In the genomic region with DNA sequence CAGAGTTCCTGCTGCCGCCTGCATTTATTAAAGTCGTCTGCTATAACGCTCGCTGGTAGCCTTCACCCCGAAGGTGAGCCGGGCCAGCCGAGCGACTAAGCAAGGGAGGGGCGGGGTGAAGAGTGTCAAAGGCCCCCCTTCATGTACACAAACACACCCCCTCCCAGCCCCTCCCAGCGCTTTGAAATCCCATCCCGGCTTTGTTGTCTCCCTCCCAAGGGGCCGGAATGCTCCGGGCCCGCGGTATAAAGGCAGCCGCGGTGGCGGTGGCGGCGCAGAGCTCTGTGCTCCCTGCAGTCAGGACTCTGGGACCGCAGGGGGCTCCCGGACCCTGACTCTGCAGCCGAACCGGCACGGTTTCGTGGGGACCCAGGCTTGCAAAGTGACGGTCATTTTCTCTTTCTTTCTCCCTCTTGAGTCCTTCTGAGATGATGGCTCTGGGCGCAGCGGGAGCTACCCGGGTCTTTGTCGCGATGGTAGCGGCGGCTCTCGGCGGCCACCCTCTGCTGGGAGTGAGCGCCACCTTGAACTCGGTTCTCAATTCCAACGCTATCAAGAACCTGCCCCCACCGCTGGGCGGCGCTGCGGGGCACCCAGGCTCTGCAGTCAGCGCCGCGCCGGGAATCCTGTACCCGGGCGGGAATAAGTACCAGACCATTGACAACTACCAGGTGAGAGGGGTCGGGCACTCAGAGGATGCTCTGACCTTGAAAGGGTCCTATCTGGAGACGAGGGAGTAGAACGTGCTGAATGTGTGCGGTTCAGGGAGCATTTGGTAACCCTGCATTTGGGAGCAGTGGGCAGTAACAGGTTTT, we compare ENCODE assay signal across 8 cellular contexts. TPM values are rescaled to one million over a fixed set of nuclear protein-coding genes. Genes with fewer than 3 reads are reported as not detected.
A peak's percentile ranks its signal among the peaks of the same experiment; 100 is the strongest.
DNase-seq lines count a peak whose midpoint lies in the region; ATAC-seq and TF ChIP-seq lines count a peak whose summit lies in the region.

A gene with protein sequence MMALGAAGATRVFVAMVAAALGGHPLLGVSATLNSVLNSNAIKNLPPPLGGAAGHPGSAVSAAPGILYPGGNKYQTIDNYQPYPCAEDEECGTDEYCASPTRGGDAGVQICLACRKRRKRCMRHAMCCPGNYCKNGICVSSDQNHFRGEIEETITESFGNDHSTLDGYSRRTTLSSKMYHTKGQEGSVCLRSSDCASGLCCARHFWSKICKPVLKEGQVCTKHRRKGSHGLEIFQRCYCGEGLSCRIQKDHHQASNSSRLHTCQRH (plus strand): TSS at position 275 of the 815 bp plus-strand sequence. CDS start 154 bp downstream, at position 429.

- peak within 1 kb of the TSS; percentile 25 for H3K27ac ChIP-seq in angular gyrus (ENCODE audit: low read depth, low read length)
- no peak within 1 kb of the TSS for H3K27ac ChIP-seq in right cardiac atrium (ENCODE audit: low read length)

- ATAC-seq in GM18909 (IDR thresholded peaks at IDR 0.05; ENCODE audit: poor library complexity, unreplicated experiment) (peak; percentile 70), right cardiac atrium (peak; percentile 75 to 76)

- DNase-seq in AG09319 (ENCODE audit: extremely low read depth, low read depth) (peak; percentile 43), NCI-H1930 (lab: John Stamatoyannopoulos, UW) (peak; percentile 13 to 20), right cardiac atrium (peak; percentile 35 to 78 (median 76)), pons (ENCODE audit: low spot score) (peak; percentile 28), NCI-H2196 treated with DMSO at 0.1 percent for 48 hours (lab: John Stamatoyannopoulos, UW; ENCODE audit: unreplicated experiment) (no peak), NCI-H187 treated with DMSO at 0.1 percent for 48 hours (lab: John Stamatoyannopoulos, UW) (no peak)

- peak within 1 kb of the TSS; percentile 57 for H3K4me3 ChIP-seq in right cardiac atrium (ENCODE audit: low read length)

- intact Hi-C loops in right cardiac atrium (cut with DNase I), result loop anchor here in 2 of 4 donors (10.0 kb wide), 1 partner anchor 341 kb away; no protein-coding TSS in a partner anchor

- peak; percentile 93 for TF ChIP-seq CTCF in AG09319 (IDR thresholded peaks at IDR 0.05; ENCODE audit: low read depth, low read length)

- no peaks in the 10 kb centered on the region for H3K9me3 ChIP-seq in right cardiac atrium (ENCODE audit: control insufficient read depth, low read length)

- no peaks in the 10 kb centered on the region for H3K4me1 ChIP-seq in right cardiac atrium (ENCODE audit: control insufficient read depth, insufficient read depth, low read length)

- WGBS in right cardiac atrium, result 2% methylated on average over 53 of the region's 53 CpGs

- no peaks in the 10 kb centered on the region for H3K27me3 ChIP-seq in right cardiac atrium (ENCODE audit: control insufficient read depth, insufficient read depth)

RNA-seq across cellular contexts. Expression of the gene that starts here (rescaled TPM):
- total RNA-seq in right cardiac atrium, result not detected
- 0.18 TPM for polyA plus RNA-seq in right cardiac atrium

Comparison
In these comparisons a context has a peak if more than half of its experiments do, and no peak if none do; other contexts are left out.
1. Peak in DNase-seq, ATAC-seq and H3K4me3 ChIP-seq in right cardiac atrium; RNA of the gene not detected or under 1 TPM.
2. DNase-seq: peak in AG09319 (single experiment), NCI-H1930 (2 of 2) and pons (single experiment); none in NCI-H2196 treated with DMSO at 0.1 percent for 48 hours (single experiment) and NCI-H187 treated with DMSO at 0.1 percent for 48 hours (single experiment).